In the genomic region with DNA sequence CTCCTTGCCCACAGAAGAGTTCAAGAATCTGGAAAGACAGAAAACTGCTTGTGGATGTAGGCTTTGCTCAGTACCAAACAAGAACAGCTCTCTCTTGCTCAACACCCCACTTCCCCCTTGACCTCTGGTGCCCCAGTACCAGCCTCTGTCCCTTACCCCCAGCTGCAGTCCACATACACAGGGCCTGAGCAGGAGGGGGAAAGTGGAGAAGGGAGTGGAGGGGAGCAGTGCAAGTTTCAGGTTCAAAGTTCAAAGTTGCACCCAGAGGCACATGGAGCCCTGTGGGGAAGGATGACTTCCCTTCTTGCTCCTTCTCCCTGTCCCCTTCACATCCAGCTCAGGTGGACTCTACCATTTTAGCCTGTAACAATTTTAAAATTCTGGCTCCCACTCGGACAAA, we compare ENCODE assay signal across 1 cellular context.
TF ChIP-seq lines count a peak whose summit lies in the region.

No MANE protein-coding gene starts in this region.

TF ChIP-seq in HepG2, 621 proteins besides CTCF, POLR2A, EP300 and RAD21 (continued from another document and continues in another):
- TF ChIP-seq ZNF652 (CRISPR knock-in tag; IDR thresholded peaks at IDR 0.05; ENCODE audit: borderline replicate concordance, low read depth) = no peak
- TF ChIP-seq TEAD2 (CRISPR knock-in tag; IDR thresholded peaks at IDR 0.05) = no peak
- peak; percentile 18; the same call in 1 of the 2 replicates for TF ChIP-seq FOXJ3 (CRISPR knock-in tag; IDR thresholded peaks at IDR 0.05; ENCODE audit: borderline replicate concordance)
- TF ChIP-seq HNF4A (CRISPR knock-in tag; IDR thresholded peaks at IDR 0.05) = peak; percentile 96
- TF ChIP-seq PLRG1 (conservative IDR thresholded peaks at IDR 0.05) = no peak
- TF ChIP-seq NPAS2 (CRISPR knock-in tag; IDR thresholded peaks at IDR 0.05; ENCODE audit: borderline replicate concordance) = no peak
- TF ChIP-seq, protein P1, sequence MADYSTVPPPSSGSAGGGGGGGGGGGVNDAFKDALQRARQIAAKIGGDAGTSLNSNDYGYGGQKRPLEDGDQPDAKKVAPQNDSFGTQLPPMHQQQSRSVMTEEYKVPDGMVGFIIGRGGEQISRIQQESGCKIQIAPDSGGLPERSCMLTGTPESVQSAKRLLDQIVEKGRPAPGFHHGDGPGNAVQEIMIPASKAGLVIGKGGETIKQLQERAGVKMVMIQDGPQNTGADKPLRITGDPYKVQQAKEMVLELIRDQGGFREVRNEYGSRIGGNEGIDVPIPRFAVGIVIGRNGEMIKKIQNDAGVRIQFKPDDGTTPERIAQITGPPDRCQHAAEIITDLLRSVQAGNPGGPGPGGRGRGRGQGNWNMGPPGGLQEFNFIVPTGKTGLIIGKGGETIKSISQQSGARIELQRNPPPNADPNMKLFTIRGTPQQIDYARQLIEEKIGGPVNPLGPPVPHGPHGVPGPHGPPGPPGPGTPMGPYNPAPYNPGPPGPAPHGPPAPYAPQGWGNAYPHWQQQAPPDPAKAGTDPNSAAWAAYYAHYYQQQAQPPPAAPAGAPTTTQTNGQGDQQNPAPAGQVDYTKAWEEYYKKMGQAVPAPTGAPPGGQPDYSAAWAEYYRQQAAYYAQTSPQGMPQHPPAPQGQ (CRISPR knock-in tag; IDR thresholded peaks at IDR 0.05; ENCODE audit: borderline replicate concordance) = no peak
- TF ChIP-seq, protein P2, sequence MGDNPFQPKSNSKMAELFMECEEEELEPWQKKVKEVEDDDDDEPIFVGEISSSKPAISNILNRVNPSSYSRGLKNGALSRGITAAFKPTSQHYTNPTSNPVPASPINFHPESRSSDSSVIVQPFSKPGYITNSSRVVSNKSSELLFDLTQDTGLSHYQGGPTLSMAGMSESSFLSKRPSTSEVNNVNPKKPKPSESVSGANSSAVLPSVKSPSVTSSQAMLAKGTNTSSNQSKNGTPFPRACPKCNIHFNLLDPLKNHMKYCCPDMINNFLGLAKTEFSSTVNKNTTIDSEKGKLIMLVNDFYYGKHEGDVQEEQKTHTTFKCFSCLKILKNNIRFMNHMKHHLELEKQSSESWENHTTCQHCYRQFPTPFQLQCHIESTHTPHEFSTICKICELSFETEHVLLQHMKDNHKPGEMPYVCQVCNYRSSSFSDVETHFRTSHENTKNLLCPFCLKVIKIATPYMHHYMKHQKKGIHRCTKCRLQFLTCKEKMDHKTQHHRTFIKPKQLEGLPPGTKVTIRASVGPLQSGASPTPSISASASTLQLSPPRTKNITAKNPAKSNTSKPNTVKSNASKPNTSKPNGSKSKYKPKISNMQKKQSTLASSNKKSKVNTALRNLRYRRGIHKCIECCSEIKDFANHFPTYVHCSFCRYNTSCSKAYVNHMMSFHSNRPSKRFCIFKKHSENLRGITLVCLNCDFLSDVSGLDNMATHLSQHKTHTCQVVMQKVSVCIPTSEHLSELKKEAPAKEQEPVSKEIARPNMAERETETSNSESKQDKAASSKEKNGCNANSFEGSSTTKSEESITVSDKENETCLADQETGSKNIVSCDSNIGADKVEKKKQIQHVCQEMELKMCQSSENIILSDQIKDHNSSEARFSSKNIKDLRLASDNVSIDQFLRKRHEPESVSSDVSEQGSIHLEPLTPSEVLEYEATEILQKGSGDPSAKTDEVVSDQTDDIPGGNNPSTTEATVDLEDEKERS (CRISPR knock-in tag; IDR thresholded peaks at IDR 0.05) = no peak
- TF ChIP-seq NCOA5 (CRISPR knock-in tag; IDR thresholded peaks at IDR 0.05) = no peak
- no peak for TF ChIP-seq PRMT3 (CRISPR knock-in tag; IDR thresholded peaks at IDR 0.05; ENCODE audit: borderline replicate concordance, low read depth)
- peak; percentile 57 for TF ChIP-seq YEATS4 (CRISPR knock-in tag; IDR thresholded peaks at IDR 0.05; ENCODE audit: borderline replicate concordance)
- TF ChIP-seq MIER3 (CRISPR knock-in tag; IDR thresholded peaks at IDR 0.05; ENCODE audit: borderline replicate concordance) = peak; percentile 45; the same call in 1 of the 2 replicates
- TF ChIP-seq MBD4 (IDR thresholded peaks at IDR 0.05; ENCODE audit: borderline replicate concordance, low read length) = no peak
- TF ChIP-seq, protein P3, sequence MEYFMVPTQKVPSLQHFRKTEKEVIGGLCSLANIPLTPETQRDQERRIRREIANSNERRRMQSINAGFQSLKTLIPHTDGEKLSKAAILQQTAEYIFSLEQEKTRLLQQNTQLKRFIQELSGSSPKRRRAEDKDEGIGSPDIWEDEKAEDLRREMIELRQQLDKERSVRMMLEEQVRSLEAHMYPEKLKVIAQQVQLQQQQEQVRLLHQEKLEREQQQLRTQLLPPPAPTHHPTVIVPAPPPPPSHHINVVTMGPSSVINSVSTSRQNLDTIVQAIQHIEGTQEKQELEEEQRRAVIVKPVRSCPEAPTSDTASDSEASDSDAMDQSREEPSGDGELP (IDR thresholded peaks at IDR 0.05; ENCODE audit: borderline replicate concordance, low read depth) = peak; percentile 25; the same call in 1 of the 2 replicates
- no peak for TF ChIP-seq RORA (CRISPR knock-in tag; IDR thresholded peaks at IDR 0.05)
- TF ChIP-seq KAT2B (IDR thresholded peaks at IDR 0.05; ENCODE audit: borderline replicate concordance, low read depth, low read length) = no peak
- no peak for TF ChIP-seq ATF3 (CRISPR knock-in tag; IDR thresholded peaks at IDR 0.05)
- TF ChIP-seq DMTF1 (CRISPR knock-in tag; IDR thresholded peaks at IDR 0.05) = no peak
- peak; percentile 44; the same call in 1 of the 2 replicates for TF ChIP-seq ARID4A (CRISPR knock-in tag; IDR thresholded peaks at IDR 0.05; ENCODE audit: borderline replicate concordance)
- TF ChIP-seq, protein P4, sequence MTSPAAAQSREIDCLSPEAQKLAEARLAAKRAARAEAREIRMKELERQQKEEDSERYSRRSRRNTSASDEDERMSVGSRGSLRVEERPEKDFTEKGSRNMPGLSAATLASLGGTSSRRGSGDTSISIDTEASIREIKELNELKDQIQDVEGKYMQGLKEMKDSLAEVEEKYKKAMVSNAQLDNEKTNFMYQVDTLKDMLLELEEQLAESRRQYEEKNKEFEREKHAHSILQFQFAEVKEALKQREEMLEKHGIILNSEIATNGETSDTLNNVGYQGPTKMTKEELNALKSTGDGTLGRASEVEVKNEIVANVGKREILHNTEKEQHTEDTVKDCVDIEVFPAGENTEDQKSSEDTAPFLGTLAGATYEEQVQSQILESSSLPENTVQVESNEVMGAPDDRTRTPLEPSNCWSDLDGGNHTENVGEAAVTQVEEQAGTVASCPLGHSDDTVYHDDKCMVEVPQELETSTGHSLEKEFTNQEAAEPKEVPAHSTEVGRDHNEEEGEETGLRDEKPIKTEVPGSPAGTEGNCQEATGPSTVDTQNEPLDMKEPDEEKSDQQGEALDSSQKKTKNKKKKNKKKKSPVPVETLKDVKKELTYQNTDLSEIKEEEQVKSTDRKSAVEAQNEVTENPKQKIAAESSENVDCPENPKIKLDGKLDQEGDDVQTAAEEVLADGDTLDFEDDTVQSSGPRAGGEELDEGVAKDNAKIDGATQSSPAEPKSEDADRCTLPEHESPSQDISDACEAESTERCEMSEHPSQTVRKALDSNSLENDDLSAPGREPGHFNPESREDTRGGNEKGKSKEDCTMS (CRISPR knock-in tag; conservative IDR thresholded peaks at IDR 0.05) = no peak
- TF ChIP-seq ZNF552 (CRISPR knock-in tag; IDR thresholded peaks at IDR 0.05; ENCODE audit: borderline replicate concordance) = no peak
- no peak for TF ChIP-seq ZSCAN20 (CRISPR knock-in tag; IDR thresholded peaks at IDR 0.05; ENCODE audit: borderline replicate concordance)
- peak; percentile 88 for TF ChIP-seq GATAD2A (CRISPR knock-in tag; IDR thresholded peaks at IDR 0.05)
- TF ChIP-seq, protein P5, sequence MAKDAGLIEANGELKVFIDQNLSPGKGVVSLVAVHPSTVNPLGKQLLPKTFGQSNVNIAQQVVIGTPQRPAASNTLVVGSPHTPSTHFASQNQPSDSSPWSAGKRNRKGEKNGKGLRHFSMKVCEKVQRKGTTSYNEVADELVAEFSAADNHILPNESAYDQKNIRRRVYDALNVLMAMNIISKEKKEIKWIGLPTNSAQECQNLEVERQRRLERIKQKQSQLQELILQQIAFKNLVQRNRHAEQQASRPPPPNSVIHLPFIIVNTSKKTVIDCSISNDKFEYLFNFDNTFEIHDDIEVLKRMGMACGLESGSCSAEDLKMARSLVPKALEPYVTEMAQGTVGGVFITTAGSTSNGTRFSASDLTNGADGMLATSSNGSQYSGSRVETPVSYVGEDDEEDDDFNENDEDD (CRISPR knock-in tag; IDR thresholded peaks at IDR 0.05; ENCODE audit: borderline replicate concordance) = no peak
- no peak for TF ChIP-seq SKI (IDR thresholded peaks at IDR 0.05; ENCODE audit: partially characterized antibody)
- no peak for TF ChIP-seq ZNF3 (CRISPR knock-in tag; IDR thresholded peaks at IDR 0.05)
- TF ChIP-seq MTA1 (CRISPR knock-in tag; IDR thresholded peaks at IDR 0.05; ENCODE audit: borderline replicate concordance) = peak; percentile 66; the same call in 1 of the 2 replicates
- TF ChIP-seq KDM2A (CRISPR knock-in tag; IDR thresholded peaks at IDR 0.05; ENCODE audit: borderline replicate concordance, low read depth) = no peak
- TF ChIP-seq, protein P6, sequence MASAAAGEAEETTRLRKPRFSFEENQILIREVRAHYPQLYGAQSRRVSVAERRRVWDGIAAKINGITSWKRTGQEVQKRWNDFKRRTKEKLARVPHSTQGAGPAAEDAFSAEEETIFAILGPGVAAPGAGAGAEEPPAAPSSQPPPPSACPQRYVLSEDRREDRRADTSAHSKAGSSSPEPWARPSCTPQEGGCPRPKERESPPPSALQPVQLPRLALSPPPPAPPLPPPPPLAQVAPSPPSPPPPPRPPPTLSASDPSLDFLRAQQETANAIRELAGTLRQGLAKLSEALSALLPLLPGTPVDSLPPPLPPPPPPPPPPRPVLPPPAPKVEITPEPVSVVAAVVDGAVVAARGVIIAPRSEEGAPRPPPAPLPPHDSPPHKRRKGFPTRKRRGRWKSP (CRISPR knock-in tag; IDR thresholded peaks at IDR 0.05) = 0 out of 2 replicates have a peak, but pooled peaks have one; percentile 24
- TF ChIP-seq SYNCRIP (IDR thresholded peaks at IDR 0.05; ENCODE audit: insufficient read depth, low read depth, low read length) = no peak
- TF ChIP-seq, protein P7, sequence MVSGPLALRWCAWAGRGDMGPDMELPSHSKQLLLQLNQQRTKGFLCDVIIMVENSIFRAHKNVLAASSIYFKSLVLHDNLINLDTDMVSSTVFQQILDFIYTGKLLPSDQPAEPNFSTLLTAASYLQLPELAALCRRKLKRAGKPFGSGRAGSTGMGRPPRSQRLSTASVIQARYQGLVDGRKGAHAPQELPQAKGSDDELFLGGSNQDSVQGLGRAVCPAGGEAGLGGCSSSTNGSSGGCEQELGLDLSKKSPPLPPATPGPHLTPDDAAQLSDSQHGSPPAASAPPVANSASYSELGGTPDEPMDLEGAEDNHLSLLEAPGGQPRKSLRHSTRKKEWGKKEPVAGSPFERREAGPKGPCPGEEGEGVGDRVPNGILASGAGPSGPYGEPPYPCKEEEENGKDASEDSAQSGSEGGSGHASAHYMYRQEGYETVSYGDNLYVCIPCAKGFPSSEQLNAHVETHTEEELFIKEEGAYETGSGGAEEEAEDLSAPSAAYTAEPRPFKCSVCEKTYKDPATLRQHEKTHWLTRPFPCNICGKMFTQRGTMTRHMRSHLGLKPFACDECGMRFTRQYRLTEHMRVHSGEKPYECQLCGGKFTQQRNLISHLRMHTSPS (CRISPR knock-in tag; IDR thresholded peaks at IDR 0.05; ENCODE audit: low read depth) = peak; percentile 66; the same call in 1 of the 2 replicates
- no peak for TF ChIP-seq ATF7-NPFF (CRISPR knock-in tag; IDR thresholded peaks at IDR 0.05; ENCODE audit: low read depth)
- TF ChIP-seq NCOA2 (CRISPR knock-in tag; IDR thresholded peaks at IDR 0.05) = peak; percentile 30; the same call in 1 of the 2 replicates
- no peak for TF ChIP-seq MTERF4 (CRISPR knock-in tag; IDR thresholded peaks at IDR 0.05)
